Comparison of ENCODE assay signal across 22 cellular contexts in genomic region chr7:84837405-84837804, GRCh38.
"Had no signal": no experiment of that assay in that cellular context is flagged by ENCODE, and none has a peak within 500 bp of the region (broad histone marks: within the 10 kb centered on the region; RNA-seq: fewer than 3 reads in every experiment).

No MANE protein-coding gene starts in this region.

- H3K4me1 Mint-ChIP-seq: activated naive CD4-positive, alpha-beta T cell treated with anti-CD3 and anti-CD28 coated beads, Interleukin-2, amount 50 U/mL, for 24 hours had no signal

- H3K4me1 ChIP-seq: esophagus muscularis mucosa, foreskin keratinocyte, parathyroid adenoma, spleen had no signal

- H3K27me3 ChIP-seq: esophagus muscularis mucosa, foreskin keratinocyte, hepatocyte, spleen had no signal

- H3K9me3 Mint-ChIP-seq: activated naive CD4-positive, alpha-beta T cell treated with anti-CD3 and anti-CD28 coated beads, Interleukin-2, amount 50 U/mL, for 24 hours had no signal

- DNase-seq: activated CD4-positive, alpha-beta T cell treated with anti-CD3 and anti-CD28 coated beads for 1 hour; activated CD8-positive, alpha-beta memory T cell treated with anti-CD3 and anti-CD28 coated beads for 24 hours; activated CD8-positive, alpha-beta memory T cell treated with anti-CD3 and anti-CD28 coated beads, Interleukin-2, amount 50 U/mL, for 48 hours; activated effector memory CD4-positive, alpha-beta T cell treated with anti-CD3 and anti-CD28 coated beads, Interleukin-2, amount 50 U/mL, for 16 hours; activated T-cell treated with anti-CD3 and anti-CD28 coated beads, Interleukin-2, amount 50 U/mL, for 48 hours; dermis blood vessel endothelial cell; effector memory CD4-positive, alpha-beta T cell; foreskin keratinocyte; mesendoderm; spleen; stimulated activated naive CD4-positive, alpha-beta T cell; T-helper 2 cell; WERI-Rb-1 had no signal

- ATAC-seq: foreskin keratinocyte; natural killer cell treated with Interleukin-12 subunit alpha and Interleukin-12 subunit beta and Interleukin-15 and Interleukin-18, amount 100 ng/mL, for 72 hours; sciatic nerve had no signal

- H3K79me2 ChIP-seq: hepatocyte, parathyroid adenoma had no signal

- H3K9me3 ChIP-seq: esophagus muscularis mucosa, spleen had no signal

- H3K36me3 ChIP-seq: esophagus muscularis mucosa, spleen, WERI-Rb-1 had no signal

- FAIRE-seq: astrocyte, bronchial epithelial cell, endothelial cell of umbilical vein had no signal

- H3K27me3 Mint-ChIP-seq: natural killer cell treated with Interleukin-12 subunit alpha and Interleukin-12 subunit beta and Interleukin-15 and Interleukin-18, amount 100 ng/mL, for 72 hours had no signal

- H3K4me3 Mint-ChIP-seq: activated naive CD4-positive, alpha-beta T cell treated with anti-CD3 and anti-CD28 coated beads, Interleukin-2, amount 50 U/mL, for 24 hours; natural killer cell treated with Interleukin-12 subunit alpha and Interleukin-12 subunit beta and Interleukin-15 and Interleukin-18, amount 100 ng/mL, for 72 hours had no signal

- H3K4me3 ChIP-seq: esophagus muscularis mucosa, hepatocyte, spleen had no signal

- H3K27ac ChIP-seq: esophagus muscularis mucosa, foreskin keratinocyte, hepatocyte, parathyroid adenoma, spleen, WERI-Rb-1 had no signal

- H2AFZ ChIP-seq: hepatocyte, parathyroid adenoma had no signal

- H3K4me2 ChIP-seq: hepatocyte had no signal

- H3K9ac ChIP-seq: parathyroid adenoma had no signal

- H3K27ac Mint-ChIP-seq: activated naive CD4-positive, alpha-beta T cell treated with anti-CD3 and anti-CD28 coated beads, Interleukin-2, amount 50 U/mL, for 24 hours; natural killer cell treated with Interleukin-12 subunit alpha and Interleukin-12 subunit beta and Interleukin-15 and Interleukin-18, amount 100 ng/mL, for 72 hours had no signal

- H3K36me3 Mint-ChIP-seq: activated naive CD4-positive, alpha-beta T cell treated with anti-CD3 and anti-CD28 coated beads, Interleukin-2, amount 50 U/mL, for 24 hours had no signal
